1 cellular context compared by ENCODE assay signal in genomic region chr14:24074625-24075484, GRCh38.
TF ChIP-seq lines count a peak whose summit lies in the region.

No MANE protein-coding gene starts in this region.

TF ChIP-seq in HEK293, 187 proteins besides CTCF, POLR2A, EP300 and RAD21 (continued from another document):
- TF ChIP-seq PATZ1 (tag by site-specific recombination; IDR thresholded peaks at IDR 0.05) (no peak), ZNF510 (tag by site-specific recombination; IDR thresholded peaks at IDR 0.05; ENCODE audit: insufficient replicate concordance) (no peak), ZNF16 (tag by site-specific recombination; IDR thresholded peaks at IDR 0.05; ENCODE audit: low read depth) (no peak), ZNF184 (tag by site-specific recombination; IDR thresholded peaks at IDR 0.05) (no peak), GLI2 (tag by site-specific recombination; IDR thresholded peaks at IDR 0.05; ENCODE audit: borderline replicate concordance, low read depth) (no peak), ZNF629 (tag by site-specific recombination; IDR thresholded peaks at IDR 0.05) (peak; percentile 64; the same call in 1 of the 2 replicates), ZFHX2 (tag by site-specific recombination; conservative IDR thresholded peaks at IDR 0.05) (peak; percentile 21; the same call in 1 of the 2 replicates)
